32 cellular contexts compared by ENCODE assay signal in the genomic region with DNA sequence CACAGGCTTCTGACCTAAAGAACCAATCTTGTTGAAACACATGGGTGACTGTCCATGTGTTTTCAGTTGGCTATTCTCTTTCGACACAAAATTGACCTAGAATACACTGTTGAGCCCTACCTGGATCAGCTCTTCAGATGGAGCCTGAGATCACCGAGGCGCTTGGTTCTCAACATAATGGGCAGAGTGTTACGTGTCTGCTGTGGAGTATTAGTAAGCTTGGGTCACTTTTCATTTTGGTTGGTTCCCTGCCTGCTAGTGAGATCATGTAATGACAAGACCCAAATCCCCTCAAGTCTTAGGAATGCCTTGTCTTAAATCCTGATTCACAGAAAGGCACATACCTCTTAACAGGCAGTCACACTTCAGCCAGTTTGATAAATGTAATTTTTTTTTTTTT. TPM values are rescaled to one million over a fixed set of nuclear protein-coding genes. Genes with fewer than 3 reads are reported as not detected.
DNase-seq lines count a peak whose midpoint lies in the region; ATAC-seq, FAIRE-seq and TF ChIP-seq lines count a peak whose summit lies in the region.
"Had no signal": no experiment of that assay in that cellular context is flagged by ENCODE, and none has a peak within 500 bp of the region (broad histone marks: within the 10 kb centered on the region; RNA-seq: fewer than 3 reads in every experiment).

No MANE protein-coding gene starts in this region.

- H3K9me3 ChIP-seq in K562 (replicated peaks; ENCODE audit: control insufficient read depth, insufficient read depth, low read depth, low read length), result no peaks in the 10 kb centered on the region
- H3K9me3 ChIP-seq in CD4-positive, alpha-beta memory T cell (ENCODE audit: control insufficient read depth in 1 of 2, low read length in 2 of 2), result no peaks in the 10 kb centered on the region
- H3K9me3 ChIP-seq: heart right ventricle, prostate gland, right lobe of liver, suprapubic skin had no signal

- H2AFZ ChIP-seq in K562 (ENCODE audit: low read depth, low read length), result no peak overlapping the region
- H2AFZ ChIP-seq: GM23338 had no signal

- DNase-seq in activated naive CD8-positive, alpha-beta T cell treated with anti-CD3 and anti-CD28 coated beads, Interleukin-2, amount 50 U/mL, for 24 hours, result no peak
- DNase-seq in activated naive CD8-positive, alpha-beta T cell treated with anti-CD3 and anti-CD28 coated beads for 36 hours, result no peak
- DNase-seq in K562 (ENCODE audit: extremely low read depth in 1 of 4, low spot score in 3 of 4) (no peak), nephron progenitor cell (no peak), SW480 (ENCODE audit: low spot score) (no peak)
- DNase-seq in CD4-positive, alpha-beta memory T cell, result no peak
- DNase-seq: activated CD4-positive, alpha-beta T cell treated with anti-CD3 and anti-CD28 coated beads for 4 hours; activated gamma-delta T cell treated with Interleukin-2 at 50 U/mL for 16 hours; activated T-cell treated with anti-CD3 and anti-CD28 coated beads for 4 hours; amniotic stem cell; CD8-positive, alpha-beta T cell; cortex of kidney; effector memory CD4-positive, alpha-beta T cell; erythroblast; foreskin melanocyte; heart right ventricle; MV-4-11; naive thymus-derived CD4-positive, alpha-beta T cell; NCI-H1436 treated with DMSO at 0.1 percent for 48 hours; NCI-H2081 treated with DMSO at 0.1 percent for 48 hours; NCI-H345; NCI-H69; PC-3; right lobe of liver; stimulated activated CD4-positive, alpha-beta T cell treated with anti-CD3 and anti-CD28 coated beads, Interleukin-15, amount 100 ng/mL, for 24 hours; stimulated activated CD4-positive, alpha-beta T cell treated with anti-CD3 and anti-CD28 coated beads, Interleukin-4, amount 100 ng/mL, for 4 hours had no signal

- H3K4me1 ChIP-seq in K562 (replicated peaks in 1 of 2; ENCODE audit: control insufficient read depth in 2 of 2, insufficient read depth in 2 of 2, low read length in 2 of 2), result no peaks in the 10 kb centered on the region
- no peaks in the 10 kb centered on the region for H3K4me1 ChIP-seq in CD4-positive, alpha-beta memory T cell (ENCODE audit: insufficient read depth, low read length)
- H3K4me1 ChIP-seq: prostate gland, right lobe of liver, suprapubic skin had no signal

- H3K9ac ChIP-seq in K562 (ENCODE audit: insufficient read depth in 1 of 2, low read depth in 2 of 2, low read length in 2 of 2), result no peak overlapping the region

- POLR2A ChIA-PET in K562 (lab: Yijun Ruan, JAX), result interaction anchor here (0.6 to 3.2 kb wide), 7 partner anchors 9 to 28 kb away, joined by 3 to 13 read pairs (median 5); partner anchors contain the start of genes MED19 and TMX2
- POLR2A ChIA-PET in CD4-positive, alpha-beta memory T cell (lab: Charles Lee; ENCODE audit: partially characterized antibody), result interaction anchor here (1.0 to 1.5 kb wide), 2 partner anchors 9 to 10 kb away, joined by 5 read pairs; partner anchors contain the start of genes MED19 and TMX2

- BruUV-seq in K562 (replicated peaks; lab: Mats Ljungman, UMichigan), result no TSS peak

- H3K27ac ChIP-seq in K562 (ENCODE audit: extremely low read depth, low read depth, low read length), result no peak overlapping the region
- H3K27ac ChIP-seq in CD4-positive, alpha-beta memory T cell (ENCODE audit: low read depth, low read length), result no peak overlapping the region
- H3K27ac ChIP-seq: heart right ventricle, prostate gland, right lobe of liver, suprapubic skin, VCaP had no signal

- TF ChIP-seq CTCF in K562 (IDR thresholded peaks at IDR 0.05 in 2 of 3, conservative IDR thresholded peaks at IDR 0.05 in 1 of 3; ENCODE audit: insufficient read depth in 2 of 3, low read depth in 1 of 3, low read length in 3 of 3) (no peak), nephron progenitor cell (IDR thresholded peaks at IDR 0.05) (no peak)

- H3K9me3 Mint-ChIP-seq in activated naive CD8-positive, alpha-beta T cell treated with anti-CD3 and anti-CD28 coated beads, Interleukin-2, amount 50 U/mL, for 24 hours, result no peaks in the 10 kb centered on the region
- H3K9me3 Mint-ChIP-seq in activated naive CD8-positive, alpha-beta T cell treated with anti-CD3 and anti-CD28 coated beads for 36 hours, result no peaks in the 10 kb centered on the region
- no peaks in the 10 kb centered on the region for H3K9me3 Mint-ChIP-seq in nephron progenitor cell
- H3K9me3 Mint-ChIP-seq in CD4-positive, alpha-beta memory T cell, result no peaks in the 10 kb centered on the region
- H3K9me3 Mint-ChIP-seq: CD8-positive, alpha-beta T cell; GM23338; naive thymus-derived CD4-positive, alpha-beta T cell had no signal

- CTCF ChIA-PET in K562 (lab: Yijun Ruan, JAX; ENCODE audit: low intra/inter-chr PET ratio), result no interaction called here
- CTCF ChIA-PET in CD4-positive, alpha-beta memory T cell (lab: Charles Lee; ENCODE audit: partially characterized antibody), result interaction anchor here (0.7 to 3.3 kb wide), 3 partner anchors 31 to 99 kb away, joined by 3 to 17 read pairs (median 4); no protein-coding TSS in a partner anchor

- no peak for TF ChIP-seq RAD21 in K562 (CRISPR knock-in tag; conservative IDR thresholded peaks at IDR 0.05 in 1 of 2, IDR thresholded peaks at IDR 0.05 in 1 of 2)

- TF ChIP-seq POLR2A in K562 (conservative IDR thresholded peaks at IDR 0.05), result no peak

- peak overlapping the region; percentile 59 for H3K27ac Mint-ChIP-seq in activated naive CD8-positive, alpha-beta T cell treated with anti-CD3 and anti-CD28 coated beads, Interleukin-2, amount 50 U/mL, for 24 hours
- no peak overlapping the region for H3K27ac Mint-ChIP-seq in activated naive CD8-positive, alpha-beta T cell treated with anti-CD3 and anti-CD28 coated beads for 36 hours
- H3K27ac Mint-ChIP-seq in nephron progenitor cell, result peak overlapping the region; percentile 88
- peak overlapping the region in 1 of 7 donors; percentile 43 for H3K27ac Mint-ChIP-seq in CD4-positive, alpha-beta memory T cell
- H3K27ac Mint-ChIP-seq: B cell, GM23338 had no signal

- peaks cover 4% of the 10 kb centered on the region for H3K4me1 Mint-ChIP-seq in activated naive CD8-positive, alpha-beta T cell treated with anti-CD3 and anti-CD28 coated beads, Interleukin-2, amount 50 U/mL, for 24 hours
- H3K4me1 Mint-ChIP-seq in activated naive CD8-positive, alpha-beta T cell treated with anti-CD3 and anti-CD28 coated beads for 36 hours, result peaks cover 7% of the 10 kb centered on the region
- H3K4me1 Mint-ChIP-seq in nephron progenitor cell, result peaks cover 13% of the 10 kb centered on the region
- peaks cover 3 to 6% (median 4%) of the 10 kb centered on the region in 4 donors for H3K4me1 Mint-ChIP-seq in CD4-positive, alpha-beta memory T cell
- H3K4me1 Mint-ChIP-seq: GM23338 had no signal

- no peaks in the 10 kb centered on the region for H3K27me3 ChIP-seq in K562 (ENCODE audit: control insufficient read depth in 2 of 2, insufficient read depth in 2 of 2, low read length in 2 of 2)
- no peaks in the 10 kb centered on the region for H3K27me3 ChIP-seq in CD4-positive, alpha-beta memory T cell (ENCODE audit: insufficient read depth, low read length)
- H3K27me3 ChIP-seq: heart right ventricle, right lobe of liver, suprapubic skin had no signal

- in situ Hi-C loops in K562 (cut with MboI), result no loop called here

- H3K27me3 Mint-ChIP-seq in activated naive CD8-positive, alpha-beta T cell treated with anti-CD3 and anti-CD28 coated beads, Interleukin-2, amount 50 U/mL, for 24 hours, result no peaks in the 10 kb centered on the region
- H3K27me3 Mint-ChIP-seq in activated naive CD8-positive, alpha-beta T cell treated with anti-CD3 and anti-CD28 coated beads for 36 hours, result no peaks in the 10 kb centered on the region
- H3K27me3 Mint-ChIP-seq in nephron progenitor cell (ENCODE audit: low read depth, poor library complexity), result peaks cover 2% of the 10 kb centered on the region
- no peaks in the 10 kb centered on the region for H3K27me3 Mint-ChIP-seq in CD4-positive, alpha-beta memory T cell
- H3K27me3 Mint-ChIP-seq: B cell; naive thymus-derived CD4-positive, alpha-beta T cell had no signal

- no peaks in the 10 kb centered on the region for H3K9me1 ChIP-seq in K562 (ENCODE audit: control insufficient read depth, insufficient read depth, low read length)

- no peak for TF ChIP-seq EP300 in K562 (IDR thresholded peaks at IDR 0.05; ENCODE audit: low read length)

- H3K36me3 Mint-ChIP-seq in activated naive CD8-positive, alpha-beta T cell treated with anti-CD3 and anti-CD28 coated beads, Interleukin-2, amount 50 U/mL, for 24 hours (ENCODE audit: low read depth), result peaks cover 33% of the 10 kb centered on the region
- H3K36me3 Mint-ChIP-seq in activated naive CD8-positive, alpha-beta T cell treated with anti-CD3 and anti-CD28 coated beads for 36 hours, result peaks cover 8% of the 10 kb centered on the region
- peaks cover 50% of the 10 kb centered on the region for H3K36me3 Mint-ChIP-seq in nephron progenitor cell (ENCODE audit: low read depth)
- H3K36me3 Mint-ChIP-seq in CD4-positive, alpha-beta memory T cell, result peaks cover 32 to 62% of the 10 kb centered on the region in 2 donors

- intact Hi-C loops in K562 (cut with micrococcal nuclease), result no loop called here
- intact Hi-C loops in CD4-positive, alpha-beta memory T cell (cut with micrococcal nuclease), result no loop called here

- no peak for ATAC-seq in activated naive CD8-positive, alpha-beta T cell treated with anti-CD3 and anti-CD28 coated beads, Interleukin-2, amount 50 U/mL, for 24 hours
- ATAC-seq in K562 (0 out of 3 replicates have a peak, but pooled peaks have one; percentile 11), GM21717 (IDR thresholded peaks at IDR 0.05; ENCODE audit: unreplicated experiment) (no peak)
- ATAC-seq: CD8-positive, alpha-beta T cell; GM23338; PC-3; right lobe of liver had no signal

- no peaks in the 10 kb centered on the region for H4K20me1 ChIP-seq in K562 (replicated peaks; ENCODE audit: control insufficient read depth, insufficient read depth, low read length)

- H3K4me2 ChIP-seq in K562 (ENCODE audit: insufficient read depth, low read length), result no peak overlapping the region
- H3K4me2 ChIP-seq: GM23338 had no signal

- H3K79me2 ChIP-seq in K562 (ENCODE audit: control insufficient read depth, insufficient read depth, low read length), result peaks cover 3% of the 10 kb centered on the region; the same call in 1 of the 3 replicates

- H3K4me3 ChIP-seq in K562, result no peak overlapping the region
- no peak overlapping the region for H3K4me3 ChIP-seq in CD4-positive, alpha-beta memory T cell (ENCODE audit: low read length in 2 of 2)
- H3K4me3 ChIP-seq: GM23338, heart right ventricle, prostate gland, right lobe of liver, suprapubic skin had no signal

- H3K36me3 ChIP-seq in K562 (ENCODE audit: control insufficient read depth, insufficient read depth, low read length), result peaks cover 62% of the 10 kb centered on the region
- peaks cover 44% of the 10 kb centered on the region for H3K36me3 ChIP-seq in CD4-positive, alpha-beta memory T cell (ENCODE audit: insufficient read depth, low read length)

- 85% methylated on average over 4 of the region's 4 CpGs for WGBS in K562 (ENCODE audit: insufficient coverage, low coverage, missing lambda C conversion rate)

- H3K4me3 Mint-ChIP-seq in activated naive CD8-positive, alpha-beta T cell treated with anti-CD3 and anti-CD28 coated beads, Interleukin-2, amount 50 U/mL, for 24 hours, result no peak overlapping the region
- H3K4me3 Mint-ChIP-seq in activated naive CD8-positive, alpha-beta T cell treated with anti-CD3 and anti-CD28 coated beads for 36 hours, result no peak overlapping the region
- no peak overlapping the region for H3K4me3 Mint-ChIP-seq in nephron progenitor cell
- H3K4me3 Mint-ChIP-seq in CD4-positive, alpha-beta memory T cell, result no peak overlapping the region
- H3K4me3 Mint-ChIP-seq: B cell; CD8-positive, alpha-beta T cell; GM23338; naive thymus-derived CD4-positive, alpha-beta T cell had no signal

- FAIRE-seq in K562 (lab: Jason Lieb, UNC), result no peak

RNA-seq across cellular contexts. Expression of gene MED19, which starts 8.7 kb away (rescaled TPM):
- 10 to 100 TPM; 13.8 to 14.9 TPM for total RNA-seq in activated naive CD8-positive, alpha-beta T cell treated with anti-CD3 and anti-CD28 coated beads for 36 hours
- total RNA-seq in K562 (2011; cell fraction: chromatin; rRNA removed; ENCODE audit: low replicate concordance), result 14.1 and 17.9 TPM in 2 replicates
- 13.6 and 15.0 TPM in 2 replicates for total RNA-seq in K562 (2011; cell fraction: nucleolus; rRNA removed)
- total RNA-seq in K562 (2011; cell fraction: nucleoplasm; rRNA removed), result 11.6 and 12.5 TPM in 2 replicates
- total RNA-seq in K562 (2014; rRNA removed) (19.3 and 23.5 TPM in 2 replicates), K562 (2014; rRNA removed; fragmentation: Illumina TruSeq; extraction: Trizol) (13.9 and 14.9 TPM in 2 replicates), K562 (2015; rRNA removed; fragmentation: Illumina TruSeq; extraction: Trizol) (15.0 and 17.2 TPM in 2 replicates), K562 (2021) (13.7 and 14.0 TPM in 2 replicates)
- polyA plus RNA-seq in K562 (2011; rRNA removed) (16.4 and 19.2 TPM in 2 replicates), K562 (2014; fragmentation: Illumina TruSeq; extraction: Trizol) (17.7 and 19.8 TPM in 2 replicates), K562 (2014; fragmentation: Nextera tagmentation; extraction: Ambion mirVana) (1 to 10 TPM; 7.3 to 7.9 TPM), K562 (2014; rRNA removed) (15.9 and 22.1 TPM in 2 replicates)
- polyA plus RNA-seq in K562 (2011; cell fraction: cytosol; rRNA removed), result 22.5 and 55.4 TPM in 2 replicates
- polyA plus RNA-seq in K562 (2011; cell fraction: nucleus; rRNA removed), result 15.2 and 18.3 TPM in 2 replicates
- 15.4 and 19.6 TPM in 2 replicates for polyA plus RNA-seq in K562 (2012)
- 7.4 and 10.3 TPM in 2 replicates for polyA minus RNA-seq in K562 (2011; rRNA and poly(A)+ RNA removed)
- polyA minus RNA-seq in K562 (2011; cell fraction: cytosol; rRNA and poly(A)+ RNA removed), result 4.0 and 5.4 TPM in 2 replicates
- polyA minus RNA-seq in K562 (2011; cell fraction: nucleus; rRNA and poly(A)+ RNA removed), result 4.7 and 5.3 TPM in 2 replicates
- 10 to 100 TPM; 15.2 TPM for total RNA-seq in CD4-positive, alpha-beta memory T cell
- polyA plus RNA-seq in CD4-positive, alpha-beta memory T cell, result 10 to 100 TPM; 17.4 to 20.2 TPM

RNA-seq across cellular contexts. Expression of gene TMX2, which starts 9.1 kb away (rescaled TPM):
- 10 to 100 TPM; 94.9 to 99.1 TPM for total RNA-seq in activated naive CD8-positive, alpha-beta T cell treated with anti-CD3 and anti-CD28 coated beads for 36 hours
- 254 and 323 TPM in 2 replicates for total RNA-seq in K562 (2011; cell fraction: chromatin; rRNA removed; ENCODE audit: low replicate concordance)
- 286 and 299 TPM in 2 replicates for total RNA-seq in K562 (2011; cell fraction: nucleolus; rRNA removed)
- total RNA-seq in K562 (2011; cell fraction: nucleoplasm; rRNA removed), result 359 and 435 TPM in 2 replicates
- total RNA-seq in K562 (2014; rRNA removed) (184 and 195 TPM in 2 replicates), K562 (2014; rRNA removed; fragmentation: Illumina TruSeq; extraction: Trizol) (232 and 235 TPM in 2 replicates), K562 (2015; rRNA removed; fragmentation: Illumina TruSeq; extraction: Trizol) (215 and 227 TPM in 2 replicates), K562 (2021) (175 and 176 TPM in 2 replicates)
- polyA plus RNA-seq in K562 (2011; rRNA removed) (169 and 192 TPM in 2 replicates), K562 (2014; fragmentation: Illumina TruSeq; extraction: Trizol) (243 and 281 TPM in 2 replicates), K562 (2014; fragmentation: Nextera tagmentation; extraction: Ambion mirVana) (100 to 1,000 TPM; 381 to 433 TPM), K562 (2014; rRNA removed) (218 and 224 TPM in 2 replicates)
- polyA plus RNA-seq in K562 (2011; cell fraction: cytosol; rRNA removed), result 147 and 153 TPM in 2 replicates
- polyA plus RNA-seq in K562 (2011; cell fraction: nucleus; rRNA removed), result 239 and 329 TPM in 2 replicates
- 152 and 169 TPM in 2 replicates for polyA plus RNA-seq in K562 (2012)
- polyA minus RNA-seq in K562 (2011; rRNA and poly(A)+ RNA removed), result 211 and 260 TPM in 2 replicates
- polyA minus RNA-seq in K562 (2011; cell fraction: cytosol; rRNA and poly(A)+ RNA removed), result 74.3 and 111 TPM in 2 replicates
- polyA minus RNA-seq in K562 (2011; cell fraction: nucleus; rRNA and poly(A)+ RNA removed), result 62.1 and 97.1 TPM in 2 replicates
- total RNA-seq in CD4-positive, alpha-beta memory T cell, result 10 to 100 TPM; 63.6 to 67.1 TPM
- 10 to 100 TPM; 77.9 to 88.5 TPM for polyA plus RNA-seq in CD4-positive, alpha-beta memory T cell

RNA-seq across cellular contexts. Expression of gene ZDHHC5, which starts 35.4 kb away (rescaled TPM):
- 10 to 100 TPM; 74.0 to 78.6 TPM for total RNA-seq in activated naive CD8-positive, alpha-beta T cell treated with anti-CD3 and anti-CD28 coated beads for 36 hours
- total RNA-seq in K562 (2011; cell fraction: chromatin; rRNA removed; ENCODE audit: low replicate concordance), result 76.0 and 93.5 TPM in 2 replicates
- total RNA-seq in K562 (2011; cell fraction: nucleolus; rRNA removed), result 71.7 and 85.6 TPM in 2 replicates
- 89.7 and 107 TPM in 2 replicates for total RNA-seq in K562 (2011; cell fraction: nucleoplasm; rRNA removed)
- total RNA-seq in K562 (2014; rRNA removed) (22.5 and 30.0 TPM in 2 replicates), K562 (2014; rRNA removed; fragmentation: Illumina TruSeq; extraction: Trizol) (31.3 and 35.6 TPM in 2 replicates), K562 (2015; rRNA removed; fragmentation: Illumina TruSeq; extraction: Trizol) (35.9 and 37.1 TPM in 2 replicates), K562 (2021) (46.3 and 51.8 TPM in 2 replicates)
- polyA plus RNA-seq in K562 (2011; rRNA removed) (41.6 and 44.7 TPM in 2 replicates), K562 (2014; fragmentation: Illumina TruSeq; extraction: Trizol) (51.5 and 64.2 TPM in 2 replicates), K562 (2014; fragmentation: Nextera tagmentation; extraction: Ambion mirVana) (1 to 10 TPM; 3.8 to 8.8 TPM), K562 (2014; rRNA removed) (36.4 and 39.1 TPM in 2 replicates)
- 40.7 and 51.6 TPM in 2 replicates for polyA plus RNA-seq in K562 (2011; cell fraction: cytosol; rRNA removed)
- 41.7 and 67.0 TPM in 2 replicates for polyA plus RNA-seq in K562 (2011; cell fraction: nucleus; rRNA removed)
- polyA plus RNA-seq in K562 (2012), result 43.5 and 44.2 TPM in 2 replicates
- polyA minus RNA-seq in K562 (2011; rRNA and poly(A)+ RNA removed), result 66.4 and 78.8 TPM in 2 replicates
- 28.8 and 38.3 TPM in 2 replicates for polyA minus RNA-seq in K562 (2011; cell fraction: cytosol; rRNA and poly(A)+ RNA removed)
- polyA minus RNA-seq in K562 (2011; cell fraction: nucleus; rRNA and poly(A)+ RNA removed), result 24.6 and 29.2 TPM in 2 replicates
- 10 to 100 TPM; 73.2 to 75.8 TPM for total RNA-seq in CD4-positive, alpha-beta memory T cell
- polyA plus RNA-seq in CD4-positive, alpha-beta memory T cell, result 10 to 100 TPM; 30.4 to 44.6 TPM

RNA-seq across cellular contexts. Expression of gene SELENOH, which starts 38.0 kb away (rescaled TPM):
- 100 to 1,000 TPM; 255 to 290 TPM for total RNA-seq in activated naive CD8-positive, alpha-beta T cell treated with anti-CD3 and anti-CD28 coated beads for 36 hours
- 83.6 and 114 TPM in 2 replicates for total RNA-seq in K562 (2011; cell fraction: chromatin; rRNA removed; ENCODE audit: low replicate concordance)
- 79.0 and 105 TPM in 2 replicates for total RNA-seq in K562 (2011; cell fraction: nucleolus; rRNA removed)
- 100 and 130 TPM in 2 replicates for total RNA-seq in K562 (2011; cell fraction: nucleoplasm; rRNA removed)
- total RNA-seq in K562 (2014; rRNA removed) (254 and 261 TPM in 2 replicates), K562 (2014; rRNA removed; fragmentation: Illumina TruSeq; extraction: Trizol) (47.8 and 49.2 TPM in 2 replicates), K562 (2015; rRNA removed; fragmentation: Illumina TruSeq; extraction: Trizol) (118 and 136 TPM in 2 replicates), K562 (2021) (194 and 216 TPM in 2 replicates)
- polyA plus RNA-seq in K562 (2011; rRNA removed) (116 and 120 TPM in 2 replicates), K562 (2014; fragmentation: Illumina TruSeq; extraction: Trizol) (33.9 and 70.6 TPM in 2 replicates), K562 (2014; fragmentation: Nextera tagmentation; extraction: Ambion mirVana) (10 to 100 TPM; 16.6 to 39.5 TPM), K562 (2014; rRNA removed) (278 and 299 TPM in 2 replicates)
- polyA plus RNA-seq in K562 (2011; cell fraction: cytosol; rRNA removed), result 130 and 220 TPM in 2 replicates
- polyA plus RNA-seq in K562 (2011; cell fraction: nucleus; rRNA removed), result 80.1 and 86.3 TPM in 2 replicates
- polyA plus RNA-seq in K562 (2012), result 164 and 181 TPM in 2 replicates
- polyA minus RNA-seq in K562 (2011; rRNA and poly(A)+ RNA removed), result 18.6 and 22.8 TPM in 2 replicates
- polyA minus RNA-seq in K562 (2011; cell fraction: cytosol; rRNA and poly(A)+ RNA removed), result 22.3 and 25.8 TPM in 2 replicates
- 33.8 and 45.2 TPM in 2 replicates for polyA minus RNA-seq in K562 (2011; cell fraction: nucleus; rRNA and poly(A)+ RNA removed)
- 100 to 1,000 TPM; 102 to 113 TPM for total RNA-seq in CD4-positive, alpha-beta memory T cell
- polyA plus RNA-seq in CD4-positive, alpha-beta memory T cell, result 100 to 1,000 TPM; 186 to 223 TPM

RNA-seq across cellular contexts. Expression of gene CLP1, which starts 45.8 kb away (rescaled TPM):
- total RNA-seq in activated naive CD8-positive, alpha-beta T cell treated with anti-CD3 and anti-CD28 coated beads for 36 hours, result 10 to 100 TPM; 22.0 to 22.2 TPM
- total RNA-seq in K562 (2011; cell fraction: chromatin; rRNA removed; ENCODE audit: low replicate concordance), result 15.6 and 22.6 TPM in 2 replicates
- total RNA-seq in K562 (2011; cell fraction: nucleolus; rRNA removed), result 14.6 and 18.2 TPM in 2 replicates
- 13.2 and 13.8 TPM in 2 replicates for total RNA-seq in K562 (2011; cell fraction: nucleoplasm; rRNA removed)
- total RNA-seq in K562 (2014; rRNA removed) (19.1 and 20.0 TPM in 2 replicates), K562 (2014; rRNA removed; fragmentation: Illumina TruSeq; extraction: Trizol) (27.8 and 28.6 TPM in 2 replicates), K562 (2015; rRNA removed; fragmentation: Illumina TruSeq; extraction: Trizol) (26.3 and 27.8 TPM in 2 replicates), K562 (2021) (21.5 and 23.7 TPM in 2 replicates)
- polyA plus RNA-seq in K562 (2011; rRNA removed) (22.2 and 31.9 TPM in 2 replicates), K562 (2014; fragmentation: Illumina TruSeq; extraction: Trizol) (24.9 and 30.3 TPM in 2 replicates), K562 (2014; fragmentation: Nextera tagmentation; extraction: Ambion mirVana) (10 to 100 TPM; 45.6 to 46.2 TPM), K562 (2014; rRNA removed) (23.4 and 26.5 TPM in 2 replicates)
- 32.3 and 33.7 TPM in 2 replicates for polyA plus RNA-seq in K562 (2011; cell fraction: cytosol; rRNA removed)
- 13.3 and 14.0 TPM in 2 replicates for polyA plus RNA-seq in K562 (2011; cell fraction: nucleus; rRNA removed)
- 14.4 and 26.1 TPM in 2 replicates for polyA plus RNA-seq in K562 (2012)
- polyA minus RNA-seq in K562 (2011; rRNA and poly(A)+ RNA removed), result 29.5 and 35.2 TPM in 2 replicates
- 7.9 and 11.1 TPM in 2 replicates for polyA minus RNA-seq in K562 (2011; cell fraction: cytosol; rRNA and poly(A)+ RNA removed)
- polyA minus RNA-seq in K562 (2011; cell fraction: nucleus; rRNA and poly(A)+ RNA removed), result 5.3 and 8.4 TPM in 2 replicates
- 10 to 100 TPM; 14.1 to 16.0 TPM for total RNA-seq in CD4-positive, alpha-beta memory T cell
- 10 to 100 TPM in 1 of 2 donors, 1 to 10 TPM in 1; 9.6 to 22.5 TPM for polyA plus RNA-seq in CD4-positive, alpha-beta memory T cell
